In the genomic region with DNA sequence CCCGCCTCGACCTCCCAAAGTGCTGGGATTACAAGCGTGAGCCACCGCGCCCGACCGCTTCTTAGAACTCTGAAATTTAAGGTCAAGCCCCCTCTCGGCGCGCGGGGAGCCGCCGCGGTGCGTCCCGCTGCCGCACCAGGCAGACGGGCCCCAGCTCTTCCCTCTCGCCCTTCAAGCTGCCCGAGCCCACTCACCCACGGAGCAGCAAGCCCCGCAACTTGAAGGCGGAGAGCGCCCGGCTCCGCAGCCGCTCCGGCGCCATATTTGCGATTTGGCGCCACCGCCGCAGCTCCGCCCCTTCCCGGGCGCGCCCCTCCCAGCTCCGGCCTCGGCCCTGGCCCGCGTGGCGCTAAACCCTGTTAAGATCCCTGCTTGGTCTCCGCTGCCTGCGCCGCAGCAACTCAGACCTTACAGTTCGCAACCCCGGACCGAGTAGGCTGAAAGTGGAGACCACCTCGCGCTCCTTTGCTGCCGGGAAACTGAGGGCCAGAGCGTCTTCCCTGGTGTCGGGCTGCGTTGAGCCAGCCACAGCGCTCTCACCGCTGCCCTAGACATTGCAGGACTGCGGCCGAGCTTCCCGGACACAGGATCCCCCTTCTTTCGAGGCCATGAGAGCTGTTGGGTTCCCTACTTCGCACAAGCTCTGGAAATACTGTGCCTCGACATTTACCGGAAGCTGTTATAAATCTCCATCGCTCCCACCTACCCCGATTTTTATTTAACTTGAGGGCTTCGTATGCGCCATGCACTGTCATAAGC, we compare ENCODE assay signal across 8 cellular contexts. TPM values are rescaled to one million over a fixed set of nuclear protein-coding genes. Genes with fewer than 3 reads are reported as not detected.
DNase-seq lines count a peak whose midpoint lies in the region; ATAC-seq and TF ChIP-seq lines count a peak whose summit lies in the region.

TSS of gene POLE2 (minus strand) at position 273 of the 759 bp plus-strand sequence. CDS start at position 262, 11 bp downstream.

- peaks cover 34% of the 10 kb centered on the region for H3K4me1 Mint-ChIP-seq in WTC11

- TF ChIP-seq CTCF in WTC11 (IDR thresholded peaks at IDR 0.05) (no peak), cardiac fibroblast (IDR thresholded peaks at IDR 0.05; ENCODE audit: low read depth, low read length) (no peak)

- DNase-seq in A172 (ENCODE audit: low spot score) (peak; percentile 9), NCI-H2171 treated with DMSO at 0.1 percent for 48 hours (lab: John Stamatoyannopoulos, UW) (peak; percentile 78), WTC11 (ENCODE audit: low spot score) (peak; percentile 87), cardiac fibroblast (ENCODE audit: low read depth in 2 of 2) (peak; percentile 71 to 72), iris pigment epithelial cell (ENCODE audit: low read depth) (peak; percentile 67)
- DNase-seq in stimulated activated CD4-positive, alpha-beta T cell treated with anti-CD3 and anti-CD28 coated beads, Interleukin-12 subunit alpha, Interleukin-12 subunit beta, amount 100 ng/mL, for 24 hours (ENCODE audit: low read depth in 2 of 2), result peak; percentile 66 to 78

- no peaks in the 10 kb centered on the region for H3K9me3 Mint-ChIP-seq in WTC11

- H3K27me3 Mint-ChIP-seq in WTC11 (ENCODE audit: low read depth), result peaks cover 34% of the 10 kb centered on the region

- ATAC-seq in GM18519 (IDR thresholded peaks at IDR 0.05; ENCODE audit: low FRiP score, unreplicated experiment), result peak; percentile 78
- peak; percentile 73 for ATAC-seq in HG03045 (IDR thresholded peaks at IDR 0.05; ENCODE audit: unreplicated experiment)
- peak; percentile 94 for ATAC-seq in WTC11

- H3K36me3 Mint-ChIP-seq in WTC11, result peaks cover 7% of the 10 kb centered on the region

- peak within 1 kb of the TSS; percentile 52 to 89 for H3K4me3 ChIP-seq in cardiac fibroblast (replicated peaks in 1 of 2; ENCODE audit: low read depth in 2 of 2, low read length in 2 of 2)

- H3K4me3 Mint-ChIP-seq in WTC11, result peak within 1 kb of the TSS; percentile 86

- POLR2A ChIA-PET in WTC11 (lab: Charles Lee), result interaction anchor here (0.6 to 1.9 kb wide), 6 partner anchors 13 to 174 kb away, joined by 3 to 12 read pairs (median 4); partner anchors contain the start of genes DNAAF2 and KLHDC2

- CTCF ChIA-PET in WTC11 (lab: Charles Lee), result interaction anchor here (1.2 to 2.4 kb wide), 3 partner anchors 11 to 80 kb away, joined by 3 to 13 read pairs (median 11); partner anchors contain the start of gene KLHDC2

- H3K27ac Mint-ChIP-seq in WTC11, result peak within 1 kb of the TSS; percentile 96

TF ChIP-seq in WTC11, 78 proteins besides CTCF, POLR2A, EP300 and RAD21 (continues in another document):
- TF ChIP-seq FOXJ3 (CRISPR knock-in tag; IDR thresholded peaks at IDR 0.05; ENCODE audit: borderline replicate concordance), result no peak
- TF ChIP-seq ZNF317 (CRISPR knock-in tag; IDR thresholded peaks at IDR 0.05; ENCODE audit: borderline replicate concordance, low read depth), result no peak
- TF ChIP-seq OVOL2 (CRISPR knock-in tag; IDR thresholded peaks at IDR 0.05; ENCODE audit: borderline replicate concordance), result no peak
- TF ChIP-seq, protein P1, sequence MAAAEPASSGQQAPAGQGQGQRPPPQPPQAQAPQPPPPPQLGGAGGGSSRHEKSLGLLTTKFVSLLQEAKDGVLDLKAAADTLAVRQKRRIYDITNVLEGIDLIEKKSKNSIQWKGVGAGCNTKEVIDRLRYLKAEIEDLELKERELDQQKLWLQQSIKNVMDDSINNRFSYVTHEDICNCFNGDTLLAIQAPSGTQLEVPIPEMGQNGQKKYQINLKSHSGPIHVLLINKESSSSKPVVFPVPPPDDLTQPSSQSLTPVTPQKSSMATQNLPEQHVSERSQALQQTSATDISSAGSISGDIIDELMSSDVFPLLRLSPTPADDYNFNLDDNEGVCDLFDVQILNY (CRISPR knock-in tag; IDR thresholded peaks at IDR 0.05), result peak; percentile 99
- TF ChIP-seq ZNF121 (CRISPR knock-in tag; IDR thresholded peaks at IDR 0.05), result no peak
- TF ChIP-seq, protein P2, sequence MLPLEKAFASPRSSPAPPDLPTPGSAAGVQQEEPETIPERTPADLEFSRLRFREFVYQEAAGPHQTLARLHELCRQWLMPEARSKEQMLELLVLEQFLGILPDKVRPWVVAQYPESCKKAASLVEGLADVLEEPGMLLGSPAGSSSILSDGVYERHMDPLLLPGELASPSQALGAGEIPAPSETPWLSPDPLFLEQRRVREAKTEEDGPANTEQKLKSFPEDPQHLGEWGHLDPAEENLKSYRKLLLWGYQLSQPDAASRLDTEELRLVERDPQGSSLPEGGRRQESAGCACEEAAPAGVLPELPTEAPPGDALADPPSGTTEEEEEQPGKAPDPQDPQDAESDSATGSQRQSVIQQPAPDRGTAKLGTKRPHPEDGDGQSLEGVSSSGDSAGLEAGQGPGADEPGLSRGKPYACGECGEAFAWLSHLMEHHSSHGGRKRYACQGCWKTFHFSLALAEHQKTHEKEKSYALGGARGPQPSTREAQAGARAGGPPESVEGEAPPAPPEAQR (CRISPR knock-in tag; IDR thresholded peaks at IDR 0.05), result no peak
- peak; percentile 90; the same call in 1 of the 2 replicates for TF ChIP-seq MYBL2 (CRISPR knock-in tag; IDR thresholded peaks at IDR 0.05)
- TF ChIP-seq NFATC4 (CRISPR knock-in tag; IDR thresholded peaks at IDR 0.05), result no peak
- TF ChIP-seq ZNF423 (CRISPR knock-in tag; IDR thresholded peaks at IDR 0.05), result no peak
- TF ChIP-seq NFE2L1 (CRISPR knock-in tag; IDR thresholded peaks at IDR 0.05), result peak; percentile 55; the same call in 1 of the 2 replicates
- 0 out of 2 replicates have a peak, but pooled peaks have one; percentile 71 for TF ChIP-seq ELF4 (CRISPR knock-in tag; IDR thresholded peaks at IDR 0.05; ENCODE audit: low read depth)
- no peak for TF ChIP-seq PRRX2 (CRISPR knock-in tag; IDR thresholded peaks at IDR 0.05)
- no peak for TF ChIP-seq HMGA2 (CRISPR knock-in tag; IDR thresholded peaks at IDR 0.05)
- TF ChIP-seq CREM (CRISPR knock-in tag; IDR thresholded peaks at IDR 0.05), result peak; percentile 46; the same call in 1 of the 2 replicates
- no peak for TF ChIP-seq ZNF396 (CRISPR knock-in tag; IDR thresholded peaks at IDR 0.05; ENCODE audit: borderline replicate concordance)
- TF ChIP-seq ZNF512 (CRISPR knock-in tag; IDR thresholded peaks at IDR 0.05; ENCODE audit: borderline replicate concordance), result no peak
- 0 out of 2 replicates have a peak, but pooled peaks have one; percentile 62 for TF ChIP-seq ATF1 (CRISPR knock-in tag; IDR thresholded peaks at IDR 0.05)
- TF ChIP-seq RORB (CRISPR knock-in tag; IDR thresholded peaks at IDR 0.05), result no peak
- no peak for TF ChIP-seq JUN (CRISPR knock-in tag; IDR thresholded peaks at IDR 0.05)
- TF ChIP-seq IRF1 (CRISPR knock-in tag; IDR thresholded peaks at IDR 0.05), result no peak
- TF ChIP-seq ZBTB43 (CRISPR knock-in tag; IDR thresholded peaks at IDR 0.05), result no peak
- no peak for TF ChIP-seq SOX15 (CRISPR knock-in tag; IDR thresholded peaks at IDR 0.05)
- no peak for TF ChIP-seq TEAD4 (CRISPR knock-in tag; IDR thresholded peaks at IDR 0.05)
- peak; percentile 73; the same call in 1 of the 2 replicates for TF ChIP-seq FOXK1 (CRISPR knock-in tag; IDR thresholded peaks at IDR 0.05)
- TF ChIP-seq USF1 (CRISPR knock-in tag; IDR thresholded peaks at IDR 0.05), result no peak
- peak; percentile 85 for TF ChIP-seq SP1 (CRISPR knock-in tag; conservative IDR thresholded peaks at IDR 0.05)

RNA-seq across cellular contexts. Expression of gene POLE2, which starts in this region (rescaled TPM):
- total RNA-seq in A172 (2014; rRNA removed; shearing (Covaris generic)), result 9.4 and 25.8 TPM in 2 replicates
- total RNA-seq in WTC11 (2021), result 24.0 to 24.6 TPM (median 24.4 TPM) in 3 replicates

Comparison
In these comparisons a context has a peak if more than half of its experiments do, and no peak if none do; other contexts are left out.
1. Peak in every context shown above with its lines: DNase-seq, ATAC-seq and H3K4me3 ChIP-seq.
2. DNase-seq: peak in every context shown above with its lines; median percentile 87 in WTC11; 78 in NCI-H2171 treated with DMSO at 0.1 percent for 48 hours; 72 in stimulated activated CD4-positive, alpha-beta T cell treated with anti-CD3 and anti-CD28 coated beads, Interleukin-12 subunit alpha, Interleukin-12 subunit beta, amount 100 ng/mL, for 24 hours; 72 in cardiac fibroblast; 67 in iris pigment epithelial cell; 9 in A172.